ENCODE assay signal across 8 cellular contexts in the genomic region with DNA sequence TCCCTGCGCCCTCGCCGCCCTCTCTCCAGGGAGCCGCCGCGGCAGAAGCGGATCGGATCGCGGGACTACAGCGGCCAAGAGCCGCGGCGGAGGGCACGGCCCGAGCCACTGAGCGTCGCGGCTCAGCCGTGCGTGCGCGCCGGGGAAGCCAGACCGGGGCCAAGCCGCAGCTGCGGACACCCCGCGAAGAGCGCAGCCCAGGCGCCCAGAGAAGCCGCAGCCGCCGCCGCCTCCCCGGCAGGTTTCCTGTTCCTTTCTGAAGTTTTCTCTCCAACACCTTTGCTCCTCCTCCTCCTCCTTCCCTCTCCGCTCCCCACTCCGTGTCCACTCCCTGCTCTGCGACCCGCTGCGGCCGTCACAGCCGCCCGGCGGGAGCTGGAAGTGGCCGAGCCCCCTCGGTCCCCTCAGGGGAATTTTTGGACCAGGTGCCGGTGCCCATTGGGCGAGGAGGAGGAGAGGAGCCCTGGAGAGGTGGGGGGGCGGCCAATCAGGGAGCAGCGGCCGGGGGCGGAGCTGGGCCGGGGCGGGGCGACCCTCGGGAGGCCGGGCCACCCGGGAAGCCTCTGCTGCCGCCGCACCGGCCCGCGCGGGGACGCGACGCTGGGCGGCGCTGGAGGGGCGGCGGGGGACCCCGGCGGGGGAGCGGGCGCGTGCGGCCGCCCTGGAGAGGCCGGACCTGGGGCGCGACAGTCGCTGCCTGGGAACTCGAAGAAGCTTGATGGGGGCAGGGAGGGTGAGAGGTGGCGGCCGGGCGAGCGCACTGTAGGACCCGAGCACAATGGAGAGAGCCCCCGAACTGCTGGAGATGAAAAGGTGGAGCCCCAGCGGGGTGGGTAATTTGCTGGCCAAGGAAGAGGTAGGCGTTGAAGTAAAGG. TPM values are rescaled to one million over a fixed set of nuclear protein-coding genes. Genes with fewer than 3 reads are reported as not detected.
A peak's percentile ranks its signal among the peaks of the same experiment; 100 is the strongest.
DNase-seq lines count a peak whose midpoint lies in the region; ATAC-seq and TF ChIP-seq lines count a peak whose summit lies in the region.

A gene (minus strand): TSS at position 378 of the 875 bp plus-strand sequence. CDS start 413 bp downstream, outside the sequence.

- H3K4me3 ChIP-seq in adipocyte (ENCODE audit: low read length): peak within 1 kb of the TSS; percentile 91
- peak within 1 kb of the TSS; percentile 62 to 98 (median 91) for H3K4me3 ChIP-seq in heart left ventricle
- H3K4me3 ChIP-seq in upper lobe of right lung: peak within 1 kb of the TSS; percentile 92

- ATAC-seq in HG02610 (IDR thresholded peaks at IDR 0.05; ENCODE audit: unreplicated experiment) (peak; percentile 81), heart left ventricle (peak; percentile 96 to 98 (median 97)), upper lobe of right lung (peak; percentile 97)

- TF ChIP-seq CTCF in GM12873 (IDR thresholded peaks at IDR 0.05; ENCODE audit: insufficient read depth, low read depth, low read length, missing control alignments) (peak; percentile 36), heart left ventricle (IDR thresholded peaks at IDR 0.05) (peak in 9 of 12 donors; percentile 19 to 65 (median 45)), upper lobe of right lung (IDR thresholded peaks at IDR 0.05) (no peak)

- H3K27ac ChIP-seq in heart left ventricle: peak within 1 kb of the TSS; percentile 90 to 99 (median 92)
- peak within 1 kb of the TSS; percentile 97 for H3K27ac ChIP-seq in upper lobe of right lung

- H3K36me3 ChIP-seq in adipocyte (ENCODE audit: control insufficient read depth, insufficient read depth, low read length, severe bottlenecking) (no peaks in the 10 kb centered on the region), heart left ventricle (no peaks in the 10 kb centered on the region), upper lobe of right lung (no peaks in the 10 kb centered on the region)

- peak in 1 of 2 donors; percentile 96 for TF ChIP-seq POLR2A in heart left ventricle (IDR thresholded peaks at IDR 0.05)

- DNase-seq in NCI-H1092 treated with DMSO at 0.1 percent for 48 hours (lab: John Stamatoyannopoulos, UW): peak; percentile 81
- peak; percentile 88 for DNase-seq in T follicular helper cell (ENCODE audit: low read depth)
- DNase-seq in adipocyte (ENCODE audit: low read depth): peak; percentile 98
- DNase-seq in heart left ventricle: peak; percentile 96 to 97 (median 97)
- peak; percentile 97 for DNase-seq in posterior vena cava (ENCODE audit: low spot score)
- DNase-seq in upper lobe of right lung: peak; percentile 98

- H3K27me3 ChIP-seq in adipocyte (replicated peaks; ENCODE audit: control insufficient read depth, insufficient read depth, low read length) (no peaks in the 10 kb centered on the region), heart left ventricle (no peaks in the 10 kb centered on the region), upper lobe of right lung (no peaks in the 10 kb centered on the region)

- WGBS in heart left ventricle, 4 donors: 0 to 1% (median 1%) methylated on average over 72 to 92 of the region's 92 CpGs

- no peaks in the 10 kb centered on the region for H3K9me3 ChIP-seq in adipocyte (ENCODE audit: control insufficient read depth, low read length)
- H3K9me3 ChIP-seq in heart left ventricle: no peaks in the 10 kb centered on the region
- H3K9me3 ChIP-seq in upper lobe of right lung: no peaks in the 10 kb centered on the region

- intact Hi-C loops in heart left ventricle (cut with DNase I): loop anchor here in 7 of 10 donors (5.0 to 10.0 kb wide), 7 partner anchors 52 to 728 kb away; no protein-coding TSS in a partner anchor
- intact Hi-C loops in posterior vena cava (cut with DNase I): loop anchor here in 1 of 2 donors (5.0 kb wide), 1 partner anchor 49 kb away; no protein-coding TSS in a partner anchor
- intact Hi-C loops in upper lobe of right lung (cut with DNase I): no loop called here

- peak within 1 kb of the TSS; percentile 98 for H3K9ac ChIP-seq in adipocyte (ENCODE audit: low read length)

- peaks cover 23% of the 10 kb centered on the region for H3K4me1 ChIP-seq in adipocyte (ENCODE audit: control insufficient read depth, insufficient read depth, low read length)
- H3K4me1 ChIP-seq in heart left ventricle: peaks cover 0 to 53% (median 16%) of the 10 kb centered on the region in 12 donors
- H3K4me1 ChIP-seq in upper lobe of right lung: peaks cover 24% of the 10 kb centered on the region

RNA-seq across cellular contexts. Expression of the gene that starts here (rescaled TPM):
- total RNA-seq in heart left ventricle (10 to 100 TPM in 7 of 9 donors, 1 to 10 TPM in 2; 6.1 to 45.6 (median 14.1) TPM), posterior vena cava (10 to 100 TPM; 38.8 to 40.3 TPM), upper lobe of right lung (50.8 TPM)
- 1 to 10 TPM; 3.4 to 4.0 TPM for polyA plus RNA-seq in heart left ventricle

Comparison
In these comparisons a context has a peak if more than half of its experiments do, and no peak if none do; other contexts are left out.
1. Peak in every context shown above with its lines: DNase-seq, ATAC-seq, H3K4me3 ChIP-seq and H3K27ac ChIP-seq.